24 cellular contexts compared by ENCODE assay signal in the genomic region with DNA sequence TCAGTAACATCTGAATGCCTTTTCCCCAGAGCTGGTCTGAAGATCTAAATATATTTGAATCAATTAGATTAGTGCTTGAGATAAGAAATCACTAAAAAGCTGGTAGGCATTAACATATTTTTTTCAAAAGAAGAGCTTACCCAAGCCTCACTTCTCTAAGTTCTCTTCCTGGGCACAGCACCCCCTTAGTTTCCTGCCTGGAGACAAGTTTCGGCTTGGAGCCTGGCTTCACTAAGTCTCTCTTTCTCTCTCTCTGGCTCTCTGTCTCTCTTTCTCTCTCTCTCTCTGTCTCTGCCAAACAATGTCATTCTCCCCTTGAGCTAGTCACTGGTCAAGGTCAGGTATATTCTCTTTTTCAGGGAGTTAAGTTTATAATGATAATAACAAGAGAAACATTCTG.
"Had no signal": no experiment of that assay in that cellular context is flagged by ENCODE, and none has a peak within 500 bp of the region (broad histone marks: within the 10 kb centered on the region; RNA-seq: fewer than 3 reads in every experiment).

No MANE protein-coding gene starts in this region.

- H3K9me3 ChIP-seq: gastroesophageal sphincter, heart left ventricle, left lung, right lobe of liver, thoracic aorta, tibial nerve, upper lobe of right lung, uterus had no signal

- H2AFZ ChIP-seq: hepatocyte, neural progenitor cell, parathyroid adenoma had no signal

- H3K27ac ChIP-seq: epithelial cell of prostate, gastroesophageal sphincter, heart left ventricle, hepatocyte, left lung, neural progenitor cell, parathyroid adenoma, right lobe of liver, thoracic aorta, tibial nerve, upper lobe of right lung, uterus had no signal

- H3K9ac ChIP-seq: neural progenitor cell, parathyroid adenoma had no signal

- H3K79me2 ChIP-seq: hepatocyte, parathyroid adenoma had no signal

- H3K36me3 ChIP-seq: gastroesophageal sphincter, heart left ventricle, left lung, neural progenitor cell, right lobe of liver, thoracic aorta, tibial nerve, upper lobe of right lung, uterus had no signal

- H3K27me3 ChIP-seq: gastroesophageal sphincter, heart left ventricle, hepatocyte, left lung, neural progenitor cell, right lobe of liver, tibial nerve, upper lobe of right lung, uterus had no signal

- H3K4me2 ChIP-seq: hepatocyte, neural progenitor cell had no signal

- H3K4me1 ChIP-seq: gastroesophageal sphincter, heart left ventricle, left lung, neural progenitor cell, parathyroid adenoma, right lobe of liver, tibial nerve, upper lobe of right lung, uterus had no signal

- ATAC-seq: esophagus mucosa; gastroesophageal sphincter; heart left ventricle; left cardiac atrium; left lung; naive thymus-derived CD4-positive, alpha-beta T cell; right lobe of liver; stimulated activated naive B cell treated with anti-CD40 and anti-IgM and Interleukin-4, amounts not matched to agents 10 μg/mL and 1 μg/mL and 100 μg/mL, for 72 hours; upper lobe of right lung had no signal

- DNase-seq: cortex of kidney; effector CD4-positive, alpha-beta T cell; foreskin fibroblast; heart left ventricle; left cardiac atrium; left lung; mesendoderm; midbrain; naive thymus-derived CD4-positive, alpha-beta T cell; right lobe of liver; small intestine; stimulated activated CD4-positive, alpha-beta T cell treated with anti-CD3 and anti-CD28 coated beads, Interleukin-15, amount 100 ng/mL, for 24 hours; stimulated activated CD4-positive, alpha-beta T cell treated with anti-CD3 and anti-CD28 coated beads, Interleukin-2, amount 100 ng/mL, for 48 hours; stimulated activated naive B cell treated with anti-CD40 and anti-IgM and Interleukin-4, amounts not matched to agents 10 μg/mL and 1 μg/mL and 100 μg/mL, for 72 hours; upper lobe of right lung; uterus had no signal

- H3K4me3 ChIP-seq: gastroesophageal sphincter, heart left ventricle, hepatocyte, left lung, neural progenitor cell, right lobe of liver, thoracic aorta, tibial nerve, upper lobe of right lung, uterus had no signal
